31 cellular contexts compared by ENCODE assay signal in genomic region chr17:44269795-44270320, GRCh38. TPM values are rescaled to one million over a fixed set of nuclear protein-coding genes. Genes with fewer than 3 reads are reported as not detected.
DNase-seq lines count a peak whose midpoint lies in the region; ATAC-seq and TF ChIP-seq lines count a peak whose summit lies in the region.
"Had no signal": no experiment of that assay in that cellular context is flagged by ENCODE, and none has a peak within 500 bp of the region (broad histone marks: within the 10 kb centered on the region; RNA-seq: fewer than 3 reads in every experiment).

No MANE protein-coding gene starts in this region.

- H3K9me3 ChIP-seq in right atrium auricular region = no peaks in the 10 kb centered on the region
- H3K9me3 ChIP-seq: adrenal gland, HAP-1, heart right ventricle, transverse colon had no signal

- H3K4me1 ChIP-seq in right atrium auricular region = peaks cover 0 to 10% of the 10 kb centered on the region in 2 donors
- H3K4me1 ChIP-seq: adrenal gland, foreskin keratinocyte, HAP-1, transverse colon had no signal

- ATAC-seq in Right ventricle myocardium inferior (no peak), GM18502 (IDR thresholded peaks at IDR 0.05; ENCODE audit: poor library complexity, unreplicated experiment) (no peak), GM21737 (IDR thresholded peaks at IDR 0.05; ENCODE audit: unreplicated experiment) (no peak)
- ATAC-seq: activated CD8-positive, alpha-beta memory T cell treated with anti-CD3 and anti-CD28 coated beads, Interleukin-2, amount 10 ng/mL, durations not matched to agents 7 days and 5 days; esophagus mucosa; foreskin keratinocyte; left ventricle myocardium superior; stimulated activated memory B cell treated with anti-CD40 and anti-IgM and Interleukin-4, amounts not matched to agents 10 μg/mL and 1 μg/mL and 100 μg/mL, for 72 hours had no signal

- H3K36me3 ChIP-seq in right atrium auricular region = no peaks in the 10 kb centered on the region
- H3K36me3 ChIP-seq: adrenal gland, HAP-1, heart right ventricle, transverse colon had no signal

- DNase-seq in Right ventricle myocardium inferior (ENCODE audit: missing footprints) (peak; percentile 59), right atrium auricular region (ENCODE audit: low spot score) (no peak), NCI-H524 treated with DMSO at 0.1 percent for 48 hours (lab: John Stamatoyannopoulos, UW) (peak; percentile 65), fibroblast of villous mesenchyme (ENCODE audit: low read depth) (peak; percentile 66), AML-193 (lab: John Stamatoyannopoulos, UW) (no peak)
- no peak for DNase-seq in activated naive CD4-positive, alpha-beta T cell treated with anti-CD3 and anti-CD28 coated beads, Interleukin-2, amount 50 U/mL, for 16 hours
- DNase-seq: 8988T; activated CD4-positive, CD25-positive, alpha-beta regulatory T cell; activated CD8-positive, alpha-beta memory T cell treated with anti-CD3 and anti-CD28 coated beads, Interleukin-2, amount 10 ng/mL, durations not matched to agents 7 days and 5 days; activated naive CD4-positive, alpha-beta T cell; adrenal gland; CD4-positive, CD25-positive, alpha-beta regulatory T cell; EL; foreskin keratinocyte; heart right ventricle; kidney; left ventricle myocardium superior; naive B cell; NCI-H1417; NCI-H2081 treated with DMSO at 0.1 percent for 48 hours; NCI-H345; T-helper 1 cell; transverse colon had no signal

- H3K27me3 ChIP-seq in right atrium auricular region = no peaks in the 10 kb centered on the region
- H3K27me3 ChIP-seq: adrenal gland, heart right ventricle, transverse colon had no signal

- intact Hi-C loops in Right ventricle myocardium inferior (cut with DNase I) = loop anchor here (5.0 kb wide), 1 partner anchor 48 kb away; no protein-coding TSS in a partner anchor

- TF ChIP-seq CTCF in right atrium auricular region (IDR thresholded peaks at IDR 0.05) = no peak
- no peak for TF ChIP-seq CTCF in fibroblast of villous mesenchyme (IDR thresholded peaks at IDR 0.05; ENCODE audit: insufficient read depth, low read depth, low read length)

- H3K27ac ChIP-seq in right atrium auricular region = no peak overlapping the region
- H3K27ac ChIP-seq: adrenal gland, foreskin keratinocyte, heart right ventricle, KMS-11, transverse colon had no signal

- no peak overlapping the region for H3K4me3 ChIP-seq in right atrium auricular region
- no peak overlapping the region for H3K4me3 ChIP-seq in fibroblast of villous mesenchyme (ENCODE audit: low read depth, low read length)
- H3K4me3 ChIP-seq: adrenal gland, HAP-1, heart right ventricle, transverse colon had no signal

RNA-seq across cellular contexts. Expression of gene SLC4A1, which starts 1.9 kb away (rescaled TPM):
- total RNA-seq in Right ventricle myocardium inferior (0.08 TPM), right atrium auricular region (1 to 10 TPM in 1 of 2 donors, under 1 TPM in 1; 0.47 to 1.1 TPM), fibroblast of villous mesenchyme (not detected in 2 replicates)
- total RNA-seq: activated CD8-positive, alpha-beta memory T cell treated with anti-CD3 and anti-CD28 coated beads, Interleukin-2, amount 10 ng/mL, durations not matched to agents 7 days and 5 days; CD4-positive, CD25-positive, alpha-beta regulatory T cell; esophagus mucosa; foreskin keratinocyte; left ventricle myocardium superior; progenitor cell of endocrine pancreas; RPMI7951; transverse colon had no signal

RNA-seq across cellular contexts. Expression of gene RUNDC3A, which starts 38.5 kb away (rescaled TPM):
- 0.49 TPM for total RNA-seq in Right ventricle myocardium inferior
- total RNA-seq in right atrium auricular region = 1 to 10 TPM; 1.7 to 4.5 TPM
- total RNA-seq in fibroblast of villous mesenchyme = under 0.01 TPM in 1 of 2 replicates, not detected in the other

RNA-seq across cellular contexts. Expression of gene UBTF, which starts 50.4 kb away (rescaled TPM):
- 57.5 TPM for total RNA-seq in Right ventricle myocardium inferior
- 10 to 100 TPM; 39.3 to 42.3 TPM for total RNA-seq in right atrium auricular region
- 46.1 and 46.6 TPM in 2 replicates for total RNA-seq in fibroblast of villous mesenchyme

RNA-seq across cellular contexts. Expression of gene SLC25A39, which starts 54.8 kb away (rescaled TPM):
- total RNA-seq in Right ventricle myocardium inferior = 50.6 TPM
- total RNA-seq in right atrium auricular region = 10 to 100 TPM; 60.4 to 83.3 TPM
- total RNA-seq in fibroblast of villous mesenchyme = 58.9 and 61.7 TPM in 2 replicates

Comparison
In these comparisons a context has a peak if more than half of its experiments do, and no peak if none do; other contexts are left out.
1. DNase-seq: peak in Right ventricle myocardium inferior (single experiment), NCI-H524 treated with DMSO at 0.1 percent for 48 hours (single experiment) and fibroblast of villous mesenchyme (single experiment); none in right atrium auricular region (single experiment), activated naive CD4-positive, alpha-beta T cell treated with anti-CD3 and anti-CD28 coated beads, Interleukin-2, amount 50 U/mL, for 16 hours (single experiment) and AML-193 (0 of 2).